In the genomic region with DNA sequence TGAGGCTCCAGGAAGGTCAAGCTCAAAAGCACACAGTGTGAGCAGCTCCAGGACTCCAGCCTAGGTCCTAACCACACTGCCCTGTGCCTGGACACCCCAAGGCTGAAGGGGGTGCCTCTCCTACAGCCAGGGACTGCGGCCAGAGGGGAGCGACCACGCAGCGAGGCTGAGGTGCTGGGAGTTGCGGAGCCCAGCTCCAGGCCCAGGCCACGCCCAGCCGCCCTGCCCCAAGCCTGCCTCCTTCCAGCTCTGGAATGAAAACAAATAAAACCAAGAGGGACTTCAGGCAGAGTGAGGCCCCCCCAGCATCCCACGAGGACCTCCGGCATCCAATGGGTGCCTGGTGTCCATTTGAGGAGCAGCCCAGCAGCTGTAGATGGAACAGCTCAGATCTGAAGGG, we compare ENCODE assay signal across 20 cellular contexts. TPM values are rescaled to one million over a fixed set of nuclear protein-coding genes. Genes with fewer than 3 reads are reported as not detected.
DNase-seq lines count a peak whose midpoint lies in the region; ATAC-seq, FAIRE-seq and TF ChIP-seq lines count a peak whose summit lies in the region.
"Had no signal": no experiment of that assay in that cellular context is flagged by ENCODE, and none has a peak within 500 bp of the region (broad histone marks: within the 10 kb centered on the region; RNA-seq: fewer than 3 reads in every experiment).

No MANE protein-coding gene starts in this region.

- H3K9me3 ChIP-seq in heart right ventricle, result no peaks in the 10 kb centered on the region
- H3K9me3 ChIP-seq in body of pancreas, result no peaks in the 10 kb centered on the region
- H3K9me3 ChIP-seq in mucosa of descending colon, result no peaks in the 10 kb centered on the region
- H3K9me3 ChIP-seq: MG63 had no signal

- H3K27ac Mint-ChIP-seq in mesothelial cell of epicardium, result no peak overlapping the region
- H3K27ac Mint-ChIP-seq: CD4-positive, CD25-positive, alpha-beta regulatory T cell had no signal

- no peaks in the 10 kb centered on the region for H3K27me3 ChIP-seq in heart right ventricle
- no peaks in the 10 kb centered on the region for H3K27me3 ChIP-seq in body of pancreas
- H3K27me3 ChIP-seq: MG63 had no signal

- no peak overlapping the region for H3K4me3 Mint-ChIP-seq in mesothelial cell of epicardium
- H3K4me3 Mint-ChIP-seq: CD4-positive, CD25-positive, alpha-beta regulatory T cell had no signal

- H3K36me3 ChIP-seq in heart right ventricle, result no peaks in the 10 kb centered on the region
- H3K36me3 ChIP-seq in body of pancreas (replicated peaks in 1 of 2; ENCODE audit: insufficient read depth in 1 of 2, low read depth in 2 of 2), result no peaks in the 10 kb centered on the region
- H3K36me3 ChIP-seq in mucosa of descending colon (ENCODE audit: low read depth), result no peaks in the 10 kb centered on the region
- H3K36me3 ChIP-seq: MG63 had no signal

- ATAC-seq in left ventricle myocardium superior (no peak), heart right ventricle (no peak), body of pancreas (no peak), mucosa of descending colon (no peak)
- no peak for ATAC-seq in activated CD4-positive, CD25-positive, alpha-beta regulatory T cell treated with anti-CD3 and anti-CD28 coated beads, Interleukin-2, amount 50 U/mL, for 24 hours
- ATAC-seq: GM12878, HCT116 had no signal

- TF ChIP-seq POLR2A in body of pancreas (IDR thresholded peaks at IDR 0.05), result no peak

- no peaks in the 10 kb centered on the region for H3K27me3 Mint-ChIP-seq in mesothelial cell of epicardium (ENCODE audit: low read depth)
- H3K27me3 Mint-ChIP-seq: CD4-positive, CD25-positive, alpha-beta regulatory T cell had no signal

- DNase-seq in left ventricle myocardium superior (peak; percentile 10), heart right ventricle (no peak), body of pancreas (peak in 1 of 4 donors; percentile 35), mucosa of descending colon (peak in 2 of 3 donors; percentile 27 to 50), mesothelial cell of epicardium (ENCODE audit: low spot score in 2 of 2, unreplicated experiment in 2 of 2) (no peak), HTR-8/SVneo (ENCODE audit: insufficient read length, low spot score) (no peak)
- DNase-seq: AML-193; Calu3; CD4-positive, CD25-positive, alpha-beta regulatory T cell; DMS79; MG63; NCI-H1105; NCI-H1694 treated with DMSO at 0.1 percent for 48 hours; NCI-H345; NCI-H526 treated with DMSO at 0.1 percent for 48 hours; NK-92 treated with Interleukin-12 subunit alpha and Interleukin-12 subunit beta, amount 100 ng/mL, for 24 hours; OCI-M1 had no signal

- H3K27ac ChIP-seq in heart right ventricle (no peak overlapping the region), body of pancreas (peak overlapping the region; percentile 84 to 93 (median 86))

- H3K36me3 Mint-ChIP-seq in mesothelial cell of epicardium, result no peaks in the 10 kb centered on the region
- H3K36me3 Mint-ChIP-seq: CD4-positive, CD25-positive, alpha-beta regulatory T cell had no signal

- H3K4me1 ChIP-seq in heart right ventricle (peaks cover 2 to 32% (median 18%) of the 10 kb centered on the region in 9 donors), body of pancreas (peaks cover 100% of the 10 kb centered on the region), mucosa of descending colon (ENCODE audit: low read depth) (peaks cover 22% of the 10 kb centered on the region)

- H3K4me1 Mint-ChIP-seq in mesothelial cell of epicardium, result peaks cover 49% of the 10 kb centered on the region
- H3K4me1 Mint-ChIP-seq: CD4-positive, CD25-positive, alpha-beta regulatory T cell had no signal

- intact Hi-C loops in left ventricle myocardium superior (cut with micrococcal nuclease), result no loop called here
- intact Hi-C loops in heart right ventricle (cut with DNase I), result no loop called here
- intact Hi-C loops in body of pancreas (cut with DNase I), result no loop called here
- intact Hi-C loops in mucosa of descending colon (cut with DNase I, micrococcal nuclease), result no loop called here

- no peaks in the 10 kb centered on the region for H3K9me3 Mint-ChIP-seq in mesothelial cell of epicardium

- no peak for FAIRE-seq in HTR-8/SVneo (lab: Jason Lieb, UNC)
- FAIRE-seq: GM12878 had no signal

- 90 to 96% methylated on average over 9 of the region's 9 CpGs for WGBS in heart right ventricle, 2 donors
- WGBS in body of pancreas, 2 donors, result 66 to 71% methylated on average over 2 to 9 of the region's 9 CpGs

- TF ChIP-seq CTCF in heart right ventricle (IDR thresholded peaks at IDR 0.05), result no peak
- no peak for TF ChIP-seq CTCF in body of pancreas (IDR thresholded peaks at IDR 0.05)
- no peak for TF ChIP-seq CTCF in mucosa of descending colon (IDR thresholded peaks at IDR 0.05)
- no peak for TF ChIP-seq CTCF in mesothelial cell of epicardium (IDR thresholded peaks at IDR 0.05; ENCODE audit: unreplicated experiment)

- H3K4me3 ChIP-seq in heart right ventricle (no peak overlapping the region), body of pancreas (no peak overlapping the region), mucosa of descending colon (no peak overlapping the region)
- H3K4me3 ChIP-seq: GM12878, MG63 had no signal

RNA-seq across cellular contexts. Expression of gene VAV2, which starts 15.2 kb away (rescaled TPM):
- total RNA-seq in left ventricle myocardium superior, result 6.1 TPM
- 1 to 10 TPM; 2.9 to 7.1 (median 5.0) TPM for total RNA-seq in heart right ventricle
- polyA plus RNA-seq in heart right ventricle, result 1 to 10 TPM; 4.3 to 5.7 TPM
- total RNA-seq in body of pancreas, result 10 to 100 TPM; 31.6 to 32.3 TPM
- total RNA-seq in mucosa of descending colon, result 10 to 100 TPM; 29.4 to 34.8 (median 34.5) TPM
- 57.5 to 62.1 TPM (median 61.9 TPM) in 3 replicates for total RNA-seq in mesothelial cell of epicardium

RNA-seq across cellular contexts. Expression of gene BRD3OS, which starts 48.4 kb away (rescaled TPM):
- total RNA-seq in left ventricle myocardium superior (4.7 TPM), heart right ventricle (10 to 100 TPM in 2 of 10 donors, 1 to 10 TPM in 8; 4.1 to 11.6 (median 7.8) TPM), body of pancreas (1 to 10 TPM; 7.3 to 9.6 TPM), mucosa of descending colon (10 to 100 TPM in 1 of 3 donors, 1 to 10 TPM in 2; 3.6 to 17.6 (median 4.9) TPM), mesothelial cell of epicardium (14.3 to 16.4 TPM (median 16.1 TPM) in 3 replicates)
- 1 to 10 TPM; 4.8 to 6.7 TPM for polyA plus RNA-seq in heart right ventricle

Comparison
In these comparisons a context has a peak if more than half of its experiments do, and no peak if none do; other contexts are left out.
1. DNase-seq: peak in left ventricle myocardium superior (single experiment) and mucosa of descending colon (2 of 3); none in heart right ventricle (0 of 2), mesothelial cell of epicardium (0 of 2) and HTR-8/SVneo (single experiment).
2. H3K27ac ChIP-seq: peak in body of pancreas (4 of 4); none in heart right ventricle (0 of 10).